ENCODE assay signal across 18 cellular contexts in genomic region chr15:41958002-41958420, GRCh38. TPM values are rescaled to one million over a fixed set of nuclear protein-coding genes. Genes with fewer than 3 reads are reported as not detected.
DNase-seq lines count a peak whose midpoint lies in the region; ATAC-seq and TF ChIP-seq lines count a peak whose summit lies in the region.
"Had no signal": no experiment of that assay in that cellular context is flagged by ENCODE, and none has a peak within 500 bp of the region (broad histone marks: within the 10 kb centered on the region; RNA-seq: fewer than 3 reads in every experiment).

No MANE protein-coding gene starts in this region.

- peak overlapping the region; percentile 62 for H3K27ac Mint-ChIP-seq in T-helper 2 cell treated with Interferon-gamma antibody and Interleukin-4, amounts not matched to agents 5 μg/mL and 100 μg/mL, for 36 hours
- H3K27ac Mint-ChIP-seq in endodermal cell: no peak overlapping the region
- H3K27ac Mint-ChIP-seq: activated naive CD8-positive, alpha-beta T cell; type B pancreatic cell had no signal

- no peak for DNase-seq in T-helper 2 cell treated with Interferon-gamma antibody and Interleukin-4, amounts not matched to agents 5 μg/mL and 100 μg/mL, for 36 hours (ENCODE audit: low spot score)
- DNase-seq in T-helper 2 cell: no peak
- peak; percentile 29 for DNase-seq in endodermal cell
- no peak for DNase-seq in lower lobe of right lung
- DNase-seq in thyroid gland: no peak
- DNase-seq in left colon: no peak
- no peak for DNase-seq in esophagus squamous epithelium (lab: John Stamatoyannopoulos, UW)
- DNase-seq: activated CD4-positive, alpha-beta T cell treated with anti-CD3 and anti-CD28 coated beads for 4 hours; effector CD4-positive, alpha-beta T cell; NCI-H1417; NCI-H2171; NCI-H774; PC-3 had no signal

- no peak for TF ChIP-seq CTCF in endodermal cell (conservative IDR thresholded peaks at IDR 0.05)
- TF ChIP-seq CTCF in lower lobe of right lung (IDR thresholded peaks at IDR 0.05): no peak
- no peak for TF ChIP-seq CTCF in thyroid gland (IDR thresholded peaks at IDR 0.05)
- no peak for TF ChIP-seq CTCF in esophagus squamous epithelium (IDR thresholded peaks at IDR 0.05)

- peaks cover 4% of the 10 kb centered on the region for H3K36me3 Mint-ChIP-seq in T-helper 2 cell treated with Interferon-gamma antibody and Interleukin-4, amounts not matched to agents 5 μg/mL and 100 μg/mL, for 36 hours (ENCODE audit: low read depth)
- H3K36me3 Mint-ChIP-seq in endodermal cell (ENCODE audit: low read depth): peaks cover 21% of the 10 kb centered on the region

- intact Hi-C loops in lower lobe of right lung (cut with DNase I): no loop called here
- intact Hi-C loops in thyroid gland (cut with DNase I): no loop called here
- intact Hi-C loops in left colon (cut with DNase I, micrococcal nuclease): no loop called here
- intact Hi-C loops in esophagus squamous epithelium (cut with DNase I): no loop called here

- no peaks in the 10 kb centered on the region for H3K9me3 ChIP-seq in endodermal cell (ENCODE audit: control insufficient read depth, low read length)
- no peaks in the 10 kb centered on the region for H3K9me3 ChIP-seq in lower lobe of right lung
- no peaks in the 10 kb centered on the region for H3K9me3 ChIP-seq in thyroid gland
- H3K9me3 ChIP-seq in esophagus squamous epithelium: no peaks in the 10 kb centered on the region
- H3K9me3 ChIP-seq: HAP-1 had no signal

- no peaks in the 10 kb centered on the region for H3K9me3 Mint-ChIP-seq in T-helper 2 cell treated with Interferon-gamma antibody and Interleukin-4, amounts not matched to agents 5 μg/mL and 100 μg/mL, for 36 hours
- H3K9me3 Mint-ChIP-seq in endodermal cell: peaks cover 8% of the 10 kb centered on the region
- H3K9me3 Mint-ChIP-seq: type B pancreatic cell had no signal

- H3K4me3 Mint-ChIP-seq in T-helper 2 cell treated with Interferon-gamma antibody and Interleukin-4, amounts not matched to agents 5 μg/mL and 100 μg/mL, for 36 hours: no peak overlapping the region
- no peak overlapping the region for H3K4me3 Mint-ChIP-seq in endodermal cell
- H3K4me3 Mint-ChIP-seq: activated naive CD8-positive, alpha-beta T cell; type B pancreatic cell had no signal

- H3K9ac ChIP-seq in endodermal cell (ENCODE audit: extremely low read depth, low read length, poor library complexity, severe bottlenecking): no peak overlapping the region

- H3K4me1 Mint-ChIP-seq in T-helper 2 cell treated with Interferon-gamma antibody and Interleukin-4, amounts not matched to agents 5 μg/mL and 100 μg/mL, for 36 hours (ENCODE audit: low read depth): peaks cover 30% of the 10 kb centered on the region
- H3K4me1 Mint-ChIP-seq in endodermal cell: peaks cover 9% of the 10 kb centered on the region

- WGBS in endodermal cell (ENCODE audit: insufficient coverage in 1 of 2, insufficient read length in 1 of 2), 2 experiments: 94 to 95% methylated on average over 6 to 7 of the region's 7 CpGs
- WGBS in thyroid gland, 2 donors: 53 to 72% methylated on average over 7 of the region's 7 CpGs
- 79 to 80% methylated on average over 6 to 7 of the region's 7 CpGs for WGBS in esophagus squamous epithelium, 2 donors

- H3K27me3 Mint-ChIP-seq in T-helper 2 cell treated with Interferon-gamma antibody and Interleukin-4, amounts not matched to agents 5 μg/mL and 100 μg/mL, for 36 hours (ENCODE audit: low read depth): no peaks in the 10 kb centered on the region
- no peaks in the 10 kb centered on the region for H3K27me3 Mint-ChIP-seq in endodermal cell (ENCODE audit: insufficient read depth)
- H3K27me3 Mint-ChIP-seq: activated naive CD8-positive, alpha-beta T cell; type B pancreatic cell had no signal

- H3K36me3 ChIP-seq in endodermal cell (ENCODE audit: control insufficient read depth, insufficient read depth, low read length) (peaks cover 8% of the 10 kb centered on the region), lower lobe of right lung (peaks cover 9% of the 10 kb centered on the region), thyroid gland (peaks cover 3 to 7% of the 10 kb centered on the region in 2 donors), esophagus squamous epithelium (peaks cover 0 to 19% (median 8%) of the 10 kb centered on the region in 3 donors)
- H3K36me3 ChIP-seq: HAP-1 had no signal

- TF ChIP-seq POLR2A in thyroid gland (IDR thresholded peaks at IDR 0.05) (no peak), esophagus squamous epithelium (IDR thresholded peaks at IDR 0.05) (no peak)

- H3K4me3 ChIP-seq in endodermal cell (ENCODE audit: low read length) (no peak overlapping the region), lower lobe of right lung (no peak overlapping the region), thyroid gland (replicated peaks in 1 of 3) (no peak overlapping the region), esophagus squamous epithelium (no peak overlapping the region)
- H3K4me3 ChIP-seq: HAP-1 had no signal

- no peaks in the 10 kb centered on the region for H3K27me3 ChIP-seq in endodermal cell (ENCODE audit: control insufficient read depth, insufficient read depth, low read length, poor library complexity, severe bottlenecking)
- no peaks in the 10 kb centered on the region for H3K27me3 ChIP-seq in lower lobe of right lung (ENCODE audit: low read depth)
- no peaks in the 10 kb centered on the region for H3K27me3 ChIP-seq in thyroid gland
- no peaks in the 10 kb centered on the region for H3K27me3 ChIP-seq in esophagus squamous epithelium

- no peak for ATAC-seq in lower lobe of right lung
- no peak for ATAC-seq in HG03025 (IDR thresholded peaks at IDR 0.05; ENCODE audit: low FRiP score, unreplicated experiment)
- no peak for ATAC-seq in left colon

- no peak overlapping the region for H3K27ac ChIP-seq in endodermal cell (ENCODE audit: low read depth, low read length)
- H3K27ac ChIP-seq in lower lobe of right lung: peak overlapping the region; percentile 51
- H3K27ac ChIP-seq in thyroid gland: peak overlapping the region; percentile 31
- H3K27ac ChIP-seq in esophagus squamous epithelium: peak overlapping the region in 2 of 4 donors; percentile 57 to 62
- H3K27ac ChIP-seq: 22Rv1 had no signal

- H3K4me1 ChIP-seq in endodermal cell (ENCODE audit: control insufficient read depth, insufficient read depth, low read length) (no peaks in the 10 kb centered on the region), lower lobe of right lung (peaks cover 38% of the 10 kb centered on the region), thyroid gland (peaks cover 13 to 43% of the 10 kb centered on the region in 2 donors), esophagus squamous epithelium (peaks cover 0 to 23% (median 0%) of the 10 kb centered on the region in 3 donors)
- H3K4me1 ChIP-seq: HAP-1 had no signal

RNA-seq across cellular contexts. Expression of gene EHD4, which starts 14.3 kb away (rescaled TPM):
- 10 to 100 TPM; 16.9 to 17.3 TPM for total RNA-seq in endodermal cell
- polyA plus RNA-seq in endodermal cell (2013, experiment 1 of 2): 6.8 TPM
- 7.0 TPM for polyA plus RNA-seq in endodermal cell (2013, experiment 2 of 2)
- total RNA-seq in lower lobe of right lung: 35.0 TPM
- 10 to 100 TPM; 29.7 to 66.7 (median 37.9) TPM for total RNA-seq in thyroid gland
- 10 to 100 TPM; 42.7 to 44.3 TPM for total RNA-seq in left colon
- 10 to 100 TPM; 25.4 to 45.3 (median 27.8) TPM for total RNA-seq in esophagus squamous epithelium
